In genomic region chr16:23737423-23738028, GRCh38 we compare ENCODE assay signal across 2 cellular contexts. TPM values are rescaled to one million over a fixed set of nuclear protein-coding genes. Genes with fewer than 3 reads are reported as not detected.
"Had no signal": no experiment of that assay in that cellular context is flagged by ENCODE, and none has a peak within 500 bp of the region (broad histone marks: within the 10 kb centered on the region; RNA-seq: fewer than 3 reads in every experiment).

No MANE protein-coding gene starts in this region.

RNA-seq across cellular contexts. Expression of gene CHP2, which starts 17.3 kb away (rescaled TPM):
- total RNA-seq: GM23248, H4 had no signal

RNA-seq across cellular contexts. Expression of gene ERN2, which starts 24.5 kb away (rescaled TPM):
- total RNA-seq: GM23248, H4 had no signal
